ENCODE assay signal across 8 cellular contexts in the genomic region with DNA sequence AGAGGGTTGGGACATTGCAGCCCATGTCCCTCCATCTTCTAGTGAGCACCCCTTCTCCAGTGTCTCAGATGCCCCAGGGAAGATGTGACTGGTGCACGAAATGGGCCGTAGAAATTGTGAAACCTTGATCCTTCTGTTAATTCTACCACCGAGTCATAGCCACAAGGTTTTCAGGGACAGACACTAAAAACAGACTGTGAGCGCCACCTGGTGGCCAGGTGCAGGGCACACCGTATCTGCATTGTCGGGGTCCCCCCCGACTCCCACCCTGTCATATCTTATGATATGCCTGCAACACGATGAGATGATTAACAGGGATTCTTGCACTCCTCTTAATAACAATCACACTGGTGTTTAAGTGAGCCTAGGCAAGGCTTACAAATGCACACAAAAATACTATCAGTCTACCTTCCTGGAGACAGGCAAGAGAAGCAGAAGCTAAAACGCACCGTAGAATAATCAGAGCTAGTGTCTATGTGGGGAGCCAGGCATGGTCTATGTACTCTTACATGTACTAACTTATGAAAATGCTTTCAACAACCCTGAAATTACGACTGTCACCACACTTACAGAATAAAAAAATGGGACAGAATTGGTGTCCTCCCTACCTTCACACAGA. TPM values are rescaled to one million over a fixed set of nuclear protein-coding genes. Genes with fewer than 3 reads are reported as not detected.
DNase-seq lines count a peak whose midpoint lies in the region; ATAC-seq and TF ChIP-seq lines count a peak whose summit lies in the region.

No MANE protein-coding gene starts in this region.

- no peaks in the 10 kb centered on the region for H3K27me3 ChIP-seq in endodermal cell (ENCODE audit: control insufficient read depth, insufficient read depth, low read length, poor library complexity, severe bottlenecking)
- no peaks in the 10 kb centered on the region for H3K27me3 ChIP-seq in naive thymus-derived CD4-positive, alpha-beta T cell (ENCODE audit: control insufficient read depth in 2 of 2, insufficient read depth in 2 of 2, low read length in 2 of 2)

- no peak overlapping the region for H3K27ac ChIP-seq in endodermal cell (ENCODE audit: low read depth, low read length)
- H3K27ac ChIP-seq in naive thymus-derived CD4-positive, alpha-beta T cell (ENCODE audit: low read depth, low read length): no peak overlapping the region

- H3K9me3 ChIP-seq in endodermal cell (ENCODE audit: control insufficient read depth, low read length): peaks cover 11% of the 10 kb centered on the region
- no peaks in the 10 kb centered on the region for H3K9me3 ChIP-seq in naive thymus-derived CD4-positive, alpha-beta T cell (ENCODE audit: control insufficient read depth in 2 of 3, low read length in 3 of 3)

- H3K4me1 Mint-ChIP-seq in activated CD8-positive, alpha-beta T cell treated with anti-CD3 and anti-CD28 coated beads for 36 hours (ENCODE audit: low read depth): no peaks in the 10 kb centered on the region
- H3K4me1 Mint-ChIP-seq in endodermal cell: no peaks in the 10 kb centered on the region
- H3K4me1 Mint-ChIP-seq in naive thymus-derived CD4-positive, alpha-beta T cell: peaks cover 0 to 5% (median 0%) of the 10 kb centered on the region in 7 donors

- 39 to 40% methylated on average over 7 to 11 of the region's 11 CpGs for WGBS in endodermal cell (ENCODE audit: insufficient coverage in 1 of 2, insufficient read length in 1 of 2), 2 experiments

- H3K4me3 ChIP-seq in endodermal cell (ENCODE audit: low read length): no peak overlapping the region
- no peak overlapping the region for H3K4me3 ChIP-seq in naive thymus-derived CD4-positive, alpha-beta T cell (ENCODE audit: low read length)

- DNase-seq in Right ventricle myocardium inferior (ENCODE audit: missing footprints): peak; percentile 81
- DNase-seq in cardiac septum (ENCODE audit: low spot score): no peak
- peak; percentile 71 for DNase-seq in NCI-H345 treated with DMSO at 0.1 percent for 48 hours (lab: John Stamatoyannopoulos, UW; ENCODE audit: unreplicated experiment)
- peak; percentile 84 for DNase-seq in activated CD8-positive, alpha-beta T cell treated with anti-CD3 and anti-CD28 coated beads for 36 hours
- DNase-seq in endodermal cell: peak; percentile 90
- peak; percentile 3 to 73 (median 45) for DNase-seq in naive thymus-derived CD4-positive, alpha-beta T cell
- DNase-seq in stimulated activated CD8-positive, alpha-beta memory T cell treated with anti-CD3 and anti-CD28 coated beads, Interleukin-7, amount 100 ng/mL, for 24 hours (ENCODE audit: low read depth): peak; percentile 56

- POLR2A ChIA-PET in activated CD8-positive, alpha-beta T cell treated with anti-CD3 and anti-CD28 coated beads for 36 hours (lab: Charles Lee): interaction anchor here (1.2 kb wide), 1 partner anchor 179 kb away, joined by 3 read pairs; no protein-coding TSS in a partner anchor
- POLR2A ChIA-PET in naive thymus-derived CD4-positive, alpha-beta T cell (lab: Charles Lee): no interaction called here

- CTCF ChIA-PET in activated CD8-positive, alpha-beta T cell treated with anti-CD3 and anti-CD28 coated beads for 36 hours (lab: Charles Lee): interaction anchor here (0.6 to 5.1 kb wide), 26 partner anchors 9 to 226 kb away, joined by 3 to 64 read pairs (median 4); no protein-coding TSS in a partner anchor
- CTCF ChIA-PET in naive thymus-derived CD4-positive, alpha-beta T cell (lab: Charles Lee): interaction anchor here (0.7 to 1.6 kb wide), 5 partner anchors 19 to 178 kb away, joined by 3 to 5 read pairs (median 3); no protein-coding TSS in a partner anchor

- TF ChIP-seq CTCF in activated CD8-positive, alpha-beta T cell treated with anti-CD3 and anti-CD28 coated beads for 36 hours (IDR thresholded peaks at IDR 0.05): peak; percentile 96
- TF ChIP-seq CTCF in endodermal cell (conservative IDR thresholded peaks at IDR 0.05): peak; percentile 95

- H3K27me3 Mint-ChIP-seq in activated CD8-positive, alpha-beta T cell treated with anti-CD3 and anti-CD28 coated beads for 36 hours: no peaks in the 10 kb centered on the region
- peaks cover 6% of the 10 kb centered on the region for H3K27me3 Mint-ChIP-seq in endodermal cell (ENCODE audit: insufficient read depth)
- peaks cover 0 to 4% (median 0%) of the 10 kb centered on the region in 5 donors for H3K27me3 Mint-ChIP-seq in naive thymus-derived CD4-positive, alpha-beta T cell

- H3K9me3 Mint-ChIP-seq in activated CD8-positive, alpha-beta T cell treated with anti-CD3 and anti-CD28 coated beads for 36 hours: no peaks in the 10 kb centered on the region
- H3K9me3 Mint-ChIP-seq in endodermal cell: peaks cover 35% of the 10 kb centered on the region
- H3K9me3 Mint-ChIP-seq in naive thymus-derived CD4-positive, alpha-beta T cell: peaks cover 0 to 4% (median 0%) of the 10 kb centered on the region in 11 donors

- H3K27ac Mint-ChIP-seq in activated CD8-positive, alpha-beta T cell treated with anti-CD3 and anti-CD28 coated beads for 36 hours: no peak overlapping the region
- no peak overlapping the region for H3K27ac Mint-ChIP-seq in endodermal cell
- H3K27ac Mint-ChIP-seq in naive thymus-derived CD4-positive, alpha-beta T cell: no peak overlapping the region

- intact Hi-C loops in Right ventricle myocardium inferior (cut with DNase I) (loop anchor here (10.0 kb wide), 1 partner anchor 150 kb away; a partner anchor contains a TSS), cardiac septum (cut with DNase I) (loop anchor here (1.0 to 5.0 kb wide), 2 partner anchors 153 to 177 kb away; a partner anchor contains a TSS)
- intact Hi-C loops in activated CD8-positive, alpha-beta T cell treated with anti-CD3 and anti-CD28 coated beads for 36 hours (cut with micrococcal nuclease): loop anchor here (2.0 kb wide), 1 partner anchor 176 kb away; no protein-coding TSS in a partner anchor
- intact Hi-C loops in naive thymus-derived CD4-positive, alpha-beta T cell (cut with micrococcal nuclease): loop anchor here (1.0 kb wide), 1 partner anchor 177 kb away; no protein-coding TSS in a partner anchor

- ATAC-seq in Right ventricle myocardium inferior (no peak), GM18907 (IDR thresholded peaks at IDR 0.05; ENCODE audit: unreplicated experiment) (no peak)
- ATAC-seq in activated CD8-positive, alpha-beta T cell treated with anti-CD3 and anti-CD28 coated beads for 36 hours: peak; percentile 77
- ATAC-seq in naive thymus-derived CD4-positive, alpha-beta T cell: peak; percentile 58

- no peaks in the 10 kb centered on the region for H3K4me1 ChIP-seq in endodermal cell (ENCODE audit: control insufficient read depth, insufficient read depth, low read length)
- no peaks in the 10 kb centered on the region for H3K4me1 ChIP-seq in naive thymus-derived CD4-positive, alpha-beta T cell (ENCODE audit: control insufficient read depth in 2 of 2, insufficient read depth in 2 of 2, low read length in 2 of 2)

- no peak overlapping the region for H3K9ac ChIP-seq in endodermal cell (ENCODE audit: extremely low read depth, low read length, poor library complexity, severe bottlenecking)

- H3K36me3 ChIP-seq in endodermal cell (ENCODE audit: control insufficient read depth, insufficient read depth, low read length): no peaks in the 10 kb centered on the region
- no peaks in the 10 kb centered on the region for H3K36me3 ChIP-seq in naive thymus-derived CD4-positive, alpha-beta T cell (ENCODE audit: control insufficient read depth in 2 of 3, insufficient read depth in 3 of 3, low read length in 3 of 3)

- H3K4me3 Mint-ChIP-seq in activated CD8-positive, alpha-beta T cell treated with anti-CD3 and anti-CD28 coated beads for 36 hours: no peak overlapping the region
- H3K4me3 Mint-ChIP-seq in endodermal cell: no peak overlapping the region
- H3K4me3 Mint-ChIP-seq in naive thymus-derived CD4-positive, alpha-beta T cell: peak overlapping the region in 1 of 10 donors; percentile 5

- no peaks in the 10 kb centered on the region for H3K36me3 Mint-ChIP-seq in activated CD8-positive, alpha-beta T cell treated with anti-CD3 and anti-CD28 coated beads for 36 hours (ENCODE audit: low read depth)
- H3K36me3 Mint-ChIP-seq in endodermal cell (ENCODE audit: low read depth): peaks cover 11% of the 10 kb centered on the region
- no peaks in the 10 kb centered on the region for H3K36me3 Mint-ChIP-seq in naive thymus-derived CD4-positive, alpha-beta T cell

RNA-seq across cellular contexts. Expression of a gene that starts 57.8 kb away (rescaled TPM):
- not detected for total RNA-seq in Right ventricle myocardium inferior
- 0.32 TPM for total RNA-seq in cardiac septum
- under 1 TPM; 0.07 to 0.16 TPM for total RNA-seq in activated CD8-positive, alpha-beta T cell treated with anti-CD3 and anti-CD28 coated beads for 36 hours
- total RNA-seq in endodermal cell: 1 to 10 TPM; 2.9 to 3.6 TPM
- polyA plus RNA-seq in endodermal cell (2013, experiment 1 of 2): 1.7 TPM
- polyA plus RNA-seq in endodermal cell (2013, experiment 2 of 2): 2.1 TPM
- 1 to 10 TPM in 1 of 5 experiments, under 1 TPM in 1, not detected in 3; 0.19 to 1.1 TPM for total RNA-seq in naive thymus-derived CD4-positive, alpha-beta T cell
- polyA plus RNA-seq in naive thymus-derived CD4-positive, alpha-beta T cell: not detected

Comparison
In these comparisons a context has a peak if more than half of its experiments do, and no peak if none do; other contexts are left out.
1. ATAC-seq: peak in activated CD8-positive, alpha-beta T cell treated with anti-CD3 and anti-CD28 coated beads for 36 hours (single experiment) and naive thymus-derived CD4-positive, alpha-beta T cell (single experiment); none in Right ventricle myocardium inferior (single experiment) and GM18907 (single experiment).